Comparison of ENCODE assay signal across 12 cellular contexts in genomic region chr7:70608229-70608628, GRCh38.
DNase-seq lines count a peak whose midpoint lies in the region; ATAC-seq and TF ChIP-seq lines count a peak whose summit lies in the region.
"Had no signal": no experiment of that assay in that cellular context is flagged by ENCODE, and none has a peak within 500 bp of the region (broad histone marks: within the 10 kb centered on the region; RNA-seq: fewer than 3 reads in every experiment).

No MANE protein-coding gene starts in this region.

- peak; percentile 52 for ATAC-seq in SK-N-SH treated with all-trans-retinoic acid at 6 μM for 48 hours
- ATAC-seq: CD8-positive, alpha-beta T cell had no signal

- DNase-seq in EL (peak; percentile 5), HT1080 (ENCODE audit: low read depth) (peak; percentile 76), NCI-H1105 (lab: John Stamatoyannopoulos, UW) (no peak), esophagus muscularis mucosa (ENCODE audit: extremely low spot score) (no peak)
- DNase-seq in stimulated activated CD4-positive, alpha-beta T cell treated with anti-CD3 and anti-CD28 coated beads, Interleukin-1b, Interleukin-23, amount 100 ng/mL, for 48 hours = no peak
- DNase-seq: CD8-positive, alpha-beta T cell; COR-L47; DMS153; DMS79 treated with DMSO at 0.1 percent for 48 hours; HCEC 1CT; IMR-90 had no signal

- intact Hi-C loops in esophagus muscularis mucosa (cut with DNase I) = no loop called here

- H3K4me1 ChIP-seq in esophagus muscularis mucosa = no peaks in the 10 kb centered on the region

- no peaks in the 10 kb centered on the region for H3K27me3 ChIP-seq in esophagus muscularis mucosa

- TF ChIP-seq EP300 in esophagus muscularis mucosa (IDR thresholded peaks at IDR 0.05) = no peak

- no peak for TF ChIP-seq CTCF in esophagus muscularis mucosa (IDR thresholded peaks at IDR 0.05)

- H3K4me3 ChIP-seq in esophagus muscularis mucosa = no peak overlapping the region

- no peak overlapping the region for H3K27ac ChIP-seq in esophagus muscularis mucosa (replicated peaks in 1 of 4)

- H3K9me3 ChIP-seq in esophagus muscularis mucosa = peaks cover 0 to 7% (median 3%) of the 10 kb centered on the region in 4 donors

- WGBS in esophagus muscularis mucosa = 82% methylated on average over 3 of the region's 3 CpGs

- no peaks in the 10 kb centered on the region for H3K36me3 ChIP-seq in esophagus muscularis mucosa

- TF ChIP-seq POLR2A in esophagus muscularis mucosa (IDR thresholded peaks at IDR 0.05; ENCODE audit: low read depth) = no peak

TF ChIP-seq in SK-N-SH treated with all-trans-retinoic acid at 6 μM for 48 hours, 23 proteins besides CTCF, POLR2A, EP300 and RAD21:
- TF ChIP-seq POU6F1 (CRISPR knock-in tag; IDR thresholded peaks at IDR 0.05; ENCODE audit: borderline replicate concordance, low read depth) = no peak
- no peak for TF ChIP-seq TOX (CRISPR knock-in tag; IDR thresholded peaks at IDR 0.05; ENCODE audit: borderline replicate concordance)
- no peak for TF ChIP-seq ZFP30 (CRISPR knock-in tag; IDR thresholded peaks at IDR 0.05)
- no peak for TF ChIP-seq CSDC2 (CRISPR knock-in tag; IDR thresholded peaks at IDR 0.05)
- no peak for TF ChIP-seq TSHZ2 (CRISPR knock-in tag; IDR thresholded peaks at IDR 0.05)
- TF ChIP-seq OSR1 (CRISPR knock-in tag; IDR thresholded peaks at IDR 0.05) = no peak
- TF ChIP-seq GLIS3 (CRISPR knock-in tag; IDR thresholded peaks at IDR 0.05) = no peak
- TF ChIP-seq CSRNP3 (CRISPR knock-in tag; IDR thresholded peaks at IDR 0.05) = no peak
- no peak for TF ChIP-seq RARB (CRISPR knock-in tag; IDR thresholded peaks at IDR 0.05)
- TF ChIP-seq ARNTL (CRISPR knock-in tag; IDR thresholded peaks at IDR 0.05; ENCODE audit: borderline replicate concordance, low read depth) = no peak
- TF ChIP-seq ESRRG (CRISPR knock-in tag; IDR thresholded peaks at IDR 0.05) = no peak
- no peak for TF ChIP-seq CREB5 (CRISPR knock-in tag; IDR thresholded peaks at IDR 0.05; ENCODE audit: low read depth)
- no peak for TF ChIP-seq TCF4 (CRISPR knock-in tag; IDR thresholded peaks at IDR 0.05; ENCODE audit: borderline replicate concordance)
- TF ChIP-seq ZNF70 (CRISPR knock-in tag; IDR thresholded peaks at IDR 0.05) = no peak
- TF ChIP-seq ZFP3 (CRISPR knock-in tag; IDR thresholded peaks at IDR 0.05) = no peak
- no peak for TF ChIP-seq PPARA (CRISPR knock-in tag; IDR thresholded peaks at IDR 0.05; ENCODE audit: borderline replicate concordance)
- TF ChIP-seq PATZ1 (CRISPR knock-in tag; IDR thresholded peaks at IDR 0.05; ENCODE audit: borderline replicate concordance) = no peak
- TF ChIP-seq BACH2 (CRISPR knock-in tag; IDR thresholded peaks at IDR 0.05; ENCODE audit: borderline replicate concordance) = no peak
- no peak for TF ChIP-seq ZNF565 (CRISPR knock-in tag; conservative IDR thresholded peaks at IDR 0.05; ENCODE audit: low read depth)
- no peak for TF ChIP-seq ISL1 (CRISPR knock-in tag; IDR thresholded peaks at IDR 0.05)
TF ChIP-seq in SK-N-SH treated with all-trans-retinoic acid at 6 μM for 48 hours: peak in this region for 0.

Comparison
In these comparisons a context has a peak if more than half of its experiments do, and no peak if none do; other contexts are left out.
1. DNase-seq: peak in EL (single experiment) and HT1080 (single experiment); none in NCI-H1105 (single experiment), stimulated activated CD4-positive, alpha-beta T cell treated with anti-CD3 and anti-CD28 coated beads, Interleukin-1b, Interleukin-23, amount 100 ng/mL, for 48 hours (single experiment) and esophagus muscularis mucosa (single experiment).